25 cellular contexts compared by ENCODE assay signal in genomic region chr5:2130361-2130760, GRCh38.
"Had no signal": no experiment of that assay in that cellular context is flagged by ENCODE, and none has a peak within 500 bp of the region (broad histone marks: within the 10 kb centered on the region; RNA-seq: fewer than 3 reads in every experiment).

No MANE protein-coding gene starts in this region.

- H3K27ac ChIP-seq: coronary artery, esophagus squamous epithelium, neutrophil, pancreas, sigmoid colon, stomach, thyroid gland had no signal

- H3K4me1 Mint-ChIP-seq: memory B cell; stimulated activated effector memory CD8-positive, alpha-beta T cell treated with anti-CD3 and anti-CD28 coated beads, Interleukin-12 subunit alpha, Interleukin-12 subunit beta, amount 100 ng/mL, for 72 hours had no signal

- H3K27me3 ChIP-seq: pancreas, thyroid gland had no signal

- H3K9me3 Mint-ChIP-seq: effector memory CD8-positive, alpha-beta T cell; stimulated activated effector memory CD8-positive, alpha-beta T cell treated with anti-CD3 and anti-CD28 coated beads, Interleukin-12 subunit alpha, Interleukin-12 subunit beta, amount 100 ng/mL, for 72 hours had no signal

- DNase-seq: dermis blood vessel endothelial cell; effector memory CD8-positive, alpha-beta T cell; erythroblast; esophagus squamous epithelium; foreskin melanocyte; glutamatergic neuron; midbrain; naive thymus-derived CD8-positive, alpha-beta T cell; pancreas; sigmoid colon; stimulated activated CD4-positive, alpha-beta T cell treated with anti-CD3 and anti-CD28 coated beads, Interleukin-2, amount 100 ng/mL, for 24 hours; stimulated activated CD4-positive, alpha-beta T cell treated with anti-CD3 and anti-CD28 coated beads, Interleukin-4, amount 100 ng/mL, for 24 hours; stimulated activated naive CD4-positive, alpha-beta T cell treated with Interleukin-2 at 50 U/mL for 16 hours; stomach; thyroid gland; trophoblast cell had no signal

- H3K9me3 ChIP-seq: esophagus squamous epithelium, neutrophil, pancreas, sigmoid colon, stomach, thyroid gland had no signal

- H3K36me3 Mint-ChIP-seq: memory B cell; naive thymus-derived CD8-positive, alpha-beta T cell; stimulated activated effector memory CD8-positive, alpha-beta T cell treated with anti-CD3 and anti-CD28 coated beads, Interleukin-12 subunit alpha, Interleukin-12 subunit beta, amount 100 ng/mL, for 72 hours had no signal

- FAIRE-seq: endometrium, keratinocyte, pancreas had no signal

- H3K4me3 Mint-ChIP-seq: effector memory CD8-positive, alpha-beta T cell; memory B cell; naive thymus-derived CD8-positive, alpha-beta T cell; stimulated activated effector memory CD8-positive, alpha-beta T cell treated with anti-CD3 and anti-CD28 coated beads, Interleukin-12 subunit alpha, Interleukin-12 subunit beta, amount 100 ng/mL, for 72 hours had no signal

- H3K36me3 ChIP-seq: esophagus squamous epithelium, neutrophil, pancreas, sigmoid colon, stomach, thyroid gland had no signal

- ATAC-seq: effector memory CD8-positive, alpha-beta T cell; left lobe of liver; naive thymus-derived CD8-positive, alpha-beta T cell; pancreas; stimulated activated effector memory CD8-positive, alpha-beta T cell treated with anti-CD3 and anti-CD28 coated beads, Interleukin-12 subunit alpha, Interleukin-12 subunit beta, amount 100 ng/mL, for 72 hours had no signal

- H3K4me3 ChIP-seq: coronary artery, esophagus squamous epithelium, lung, pancreas, stomach, thyroid gland had no signal

- H3K27ac Mint-ChIP-seq: effector memory CD8-positive, alpha-beta T cell; memory B cell; naive thymus-derived CD8-positive, alpha-beta T cell; progenitor cell of endocrine pancreas; stimulated activated effector memory CD8-positive, alpha-beta T cell treated with anti-CD3 and anti-CD28 coated beads, Interleukin-12 subunit alpha, Interleukin-12 subunit beta, amount 100 ng/mL, for 72 hours had no signal

- H3K4me1 ChIP-seq: esophagus squamous epithelium, pancreas, stomach, thyroid gland had no signal
